ENCODE assay signal across 1 cellular context in the genomic region with DNA sequence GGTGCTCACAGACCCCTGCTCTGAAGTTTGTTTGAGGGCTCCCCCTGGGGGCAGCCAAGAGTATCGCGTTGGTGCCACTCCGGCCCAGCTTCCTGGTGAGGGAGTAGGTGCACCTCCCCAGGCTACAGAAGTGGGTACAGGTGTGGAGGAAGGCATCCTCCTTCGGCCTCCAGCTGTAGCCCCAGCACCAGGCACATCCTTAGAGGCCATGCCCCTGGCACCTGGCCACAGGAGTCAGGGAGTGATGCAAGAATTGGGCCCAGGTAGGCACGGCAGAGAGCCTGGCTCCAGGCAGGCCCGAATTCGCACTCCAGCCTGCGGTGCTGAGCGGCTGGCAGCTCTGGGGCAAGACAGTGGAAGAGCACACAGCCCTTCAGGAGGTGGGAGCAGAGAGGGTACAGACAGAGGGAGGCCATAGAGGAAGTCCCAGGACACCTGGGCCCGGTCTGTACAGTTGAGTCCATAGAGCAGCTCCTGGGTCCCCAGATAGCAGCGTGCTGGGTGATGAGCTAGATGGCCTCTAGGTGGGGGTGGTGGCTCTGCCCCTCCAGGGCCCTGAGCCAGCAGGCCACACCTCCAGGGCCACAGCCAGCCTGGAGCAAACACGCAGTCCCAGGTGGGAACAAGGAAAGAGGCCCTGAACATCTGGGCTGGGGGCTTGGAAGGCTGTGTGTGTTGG.
A peak's percentile ranks its signal among the peaks of the same experiment; 100 is the strongest.
TF ChIP-seq lines count a peak whose summit lies in the region.

No MANE protein-coding gene starts in this region.

TF ChIP-seq in HEK293, 187 proteins besides CTCF, POLR2A, EP300 and RAD21 (continued from another document and continues in another):
- TF ChIP-seq, protein P1, sequence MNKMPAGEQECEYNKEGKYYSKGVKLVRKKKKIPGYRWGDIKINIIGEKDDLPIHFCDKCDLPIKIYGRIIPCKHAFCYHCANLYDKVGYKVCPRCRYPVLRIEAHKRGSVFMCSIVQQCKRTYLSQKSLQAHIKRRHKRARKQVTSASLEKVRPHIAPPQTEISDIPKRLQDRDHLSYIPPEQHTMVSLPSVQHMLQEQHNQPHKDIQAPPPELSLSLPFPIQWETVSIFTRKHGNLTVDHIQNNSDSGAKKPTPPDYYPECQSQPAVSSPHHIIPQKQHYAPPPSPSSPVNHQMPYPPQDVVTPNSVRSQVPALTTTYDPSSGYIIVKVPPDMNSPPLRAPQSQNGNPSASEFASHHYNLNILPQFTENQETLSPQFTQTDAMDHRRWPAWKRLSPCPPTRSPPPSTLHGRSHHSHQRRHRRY (tag by site-specific recombination; IDR thresholded peaks at IDR 0.05) = no peak
- TF ChIP-seq HOXC10 (CRISPR knock-in tag; IDR thresholded peaks at IDR 0.05) = no peak
- TF ChIP-seq IKZF3 (tag by site-specific recombination; IDR thresholded peaks at IDR 0.05) = no peak
- TF ChIP-seq SCRT2 (tag by site-specific recombination; IDR thresholded peaks at IDR 0.05) = no peak
- 0 out of 2 replicates have a peak, but pooled peaks have one; percentile 23 for TF ChIP-seq ZXDB (tag by site-specific recombination; IDR thresholded peaks at IDR 0.05)
- TF ChIP-seq, protein P2, sequence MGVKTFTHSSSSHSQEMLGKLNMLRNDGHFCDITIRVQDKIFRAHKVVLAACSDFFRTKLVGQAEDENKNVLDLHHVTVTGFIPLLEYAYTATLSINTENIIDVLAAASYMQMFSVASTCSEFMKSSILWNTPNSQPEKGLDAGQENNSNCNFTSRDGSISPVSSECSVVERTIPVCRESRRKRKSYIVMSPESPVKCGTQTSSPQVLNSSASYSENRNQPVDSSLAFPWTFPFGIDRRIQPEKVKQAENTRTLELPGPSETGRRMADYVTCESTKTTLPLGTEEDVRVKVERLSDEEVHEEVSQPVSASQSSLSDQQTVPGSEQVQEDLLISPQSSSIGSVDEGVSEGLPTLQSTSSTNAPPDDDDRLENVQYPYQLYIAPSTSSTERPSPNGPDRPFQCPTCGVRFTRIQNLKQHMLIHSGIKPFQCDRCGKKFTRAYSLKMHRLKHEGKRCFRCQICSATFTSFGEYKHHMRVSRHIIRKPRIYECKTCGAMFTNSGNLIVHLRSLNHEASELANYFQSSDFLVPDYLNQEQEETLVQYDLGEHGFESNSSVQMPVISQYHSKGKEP (tag by site-specific recombination; IDR thresholded peaks at IDR 0.05) = no peak
- TF ChIP-seq ZNF791 (tag by site-specific recombination; IDR thresholded peaks at IDR 0.05) = no peak
- peak; percentile 98 for TF ChIP-seq ZNF341 (tag by site-specific recombination; IDR thresholded peaks at IDR 0.05; ENCODE audit: low read depth)
- TF ChIP-seq, protein P3, sequence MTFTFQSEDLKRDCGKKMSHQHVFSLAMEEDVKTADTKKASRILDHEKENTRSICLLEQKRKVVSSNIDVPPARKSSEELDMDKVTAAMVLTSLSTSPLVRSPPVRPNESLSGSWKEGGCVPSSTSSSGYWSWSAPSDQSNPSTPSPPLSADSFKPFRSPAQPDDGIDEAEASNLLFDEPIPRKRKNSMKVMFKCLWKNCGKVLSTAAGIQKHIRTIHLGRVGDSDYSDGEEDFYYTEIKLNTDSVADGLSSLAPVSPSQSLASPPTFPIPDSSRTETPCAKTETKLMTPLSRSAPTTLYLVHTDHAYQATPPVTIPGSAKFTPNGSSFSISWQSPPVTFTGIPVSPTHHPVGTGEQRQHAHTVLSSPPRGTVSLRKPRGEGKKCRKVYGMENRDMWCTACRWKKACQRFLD (tag by site-specific recombination; IDR thresholded peaks at IDR 0.05) = no peak
- no peak for TF ChIP-seq ZNF501 (tag by site-specific recombination; IDR thresholded peaks at IDR 0.05)
- TF ChIP-seq TRIM28 (IDR thresholded peaks at IDR 0.05; ENCODE audit: borderline replicate concordance, low read length) = no peak
- TF ChIP-seq, protein P4, sequence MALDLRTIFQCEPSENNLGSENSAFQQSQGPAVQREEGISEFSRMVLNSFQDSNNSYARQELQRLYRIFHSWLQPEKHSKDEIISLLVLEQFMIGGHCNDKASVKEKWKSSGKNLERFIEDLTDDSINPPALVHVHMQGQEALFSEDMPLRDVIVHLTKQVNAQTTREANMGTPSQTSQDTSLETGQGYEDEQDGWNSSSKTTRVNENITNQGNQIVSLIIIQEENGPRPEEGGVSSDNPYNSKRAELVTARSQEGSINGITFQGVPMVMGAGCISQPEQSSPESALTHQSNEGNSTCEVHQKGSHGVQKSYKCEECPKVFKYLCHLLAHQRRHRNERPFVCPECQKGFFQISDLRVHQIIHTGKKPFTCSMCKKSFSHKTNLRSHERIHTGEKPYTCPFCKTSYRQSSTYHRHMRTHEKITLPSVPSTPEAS (tag by site-specific recombination; IDR thresholded peaks at IDR 0.05) = no peak
- no peak for TF ChIP-seq ZNF596 (tag by site-specific recombination; IDR thresholded peaks at IDR 0.05)
- TF ChIP-seq, protein P5, sequence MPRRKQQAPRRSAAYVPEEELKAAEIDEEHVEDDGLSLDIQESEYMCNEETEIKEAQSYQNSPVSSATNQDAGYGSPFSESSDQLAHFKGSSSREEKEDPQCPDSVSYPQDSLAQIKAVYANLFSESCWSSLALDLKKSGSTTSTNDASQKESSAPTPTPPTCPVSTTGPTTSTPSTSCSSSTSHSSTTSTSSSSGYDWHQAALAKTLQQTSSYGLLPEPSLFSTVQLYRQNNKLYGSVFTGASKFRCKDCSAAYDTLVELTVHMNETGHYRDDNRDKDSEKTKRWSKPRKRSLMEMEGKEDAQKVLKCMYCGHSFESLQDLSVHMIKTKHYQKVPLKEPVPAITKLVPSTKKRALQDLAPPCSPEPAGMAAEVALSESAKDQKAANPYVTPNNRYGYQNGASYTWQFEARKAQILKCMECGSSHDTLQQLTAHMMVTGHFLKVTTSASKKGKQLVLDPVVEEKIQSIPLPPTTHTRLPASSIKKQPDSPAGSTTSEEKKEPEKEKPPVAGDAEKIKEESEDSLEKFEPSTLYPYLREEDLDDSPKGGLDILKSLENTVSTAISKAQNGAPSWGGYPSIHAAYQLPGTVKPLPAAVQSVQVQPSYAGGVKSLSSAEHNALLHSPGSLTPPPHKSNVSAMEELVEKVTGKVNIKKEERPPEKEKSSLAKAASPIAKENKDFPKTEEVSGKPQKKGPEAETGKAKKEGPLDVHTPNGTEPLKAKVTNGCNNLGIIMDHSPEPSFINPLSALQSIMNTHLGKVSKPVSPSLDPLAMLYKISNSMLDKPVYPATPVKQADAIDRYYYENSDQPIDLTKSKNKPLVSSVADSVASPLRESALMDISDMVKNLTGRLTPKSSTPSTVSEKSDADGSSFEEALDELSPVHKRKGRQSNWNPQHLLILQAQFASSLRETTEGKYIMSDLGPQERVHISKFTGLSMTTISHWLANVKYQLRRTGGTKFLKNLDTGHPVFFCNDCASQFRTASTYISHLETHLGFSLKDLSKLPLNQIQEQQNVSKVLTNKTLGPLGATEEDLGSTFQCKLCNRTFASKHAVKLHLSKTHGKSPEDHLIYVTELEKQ (tag by site-specific recombination; IDR thresholded peaks at IDR 0.05; ENCODE audit: borderline replicate concordance) = no peak
- TF ChIP-seq KLF7 (tag by site-specific recombination; IDR thresholded peaks at IDR 0.05; ENCODE audit: borderline replicate concordance) = no peak
- peak; percentile 47; the same call in 1 of the 2 replicates for TF ChIP-seq KLF10 (tag by site-specific recombination; IDR thresholded peaks at IDR 0.05)
- TF ChIP-seq, protein P6, sequence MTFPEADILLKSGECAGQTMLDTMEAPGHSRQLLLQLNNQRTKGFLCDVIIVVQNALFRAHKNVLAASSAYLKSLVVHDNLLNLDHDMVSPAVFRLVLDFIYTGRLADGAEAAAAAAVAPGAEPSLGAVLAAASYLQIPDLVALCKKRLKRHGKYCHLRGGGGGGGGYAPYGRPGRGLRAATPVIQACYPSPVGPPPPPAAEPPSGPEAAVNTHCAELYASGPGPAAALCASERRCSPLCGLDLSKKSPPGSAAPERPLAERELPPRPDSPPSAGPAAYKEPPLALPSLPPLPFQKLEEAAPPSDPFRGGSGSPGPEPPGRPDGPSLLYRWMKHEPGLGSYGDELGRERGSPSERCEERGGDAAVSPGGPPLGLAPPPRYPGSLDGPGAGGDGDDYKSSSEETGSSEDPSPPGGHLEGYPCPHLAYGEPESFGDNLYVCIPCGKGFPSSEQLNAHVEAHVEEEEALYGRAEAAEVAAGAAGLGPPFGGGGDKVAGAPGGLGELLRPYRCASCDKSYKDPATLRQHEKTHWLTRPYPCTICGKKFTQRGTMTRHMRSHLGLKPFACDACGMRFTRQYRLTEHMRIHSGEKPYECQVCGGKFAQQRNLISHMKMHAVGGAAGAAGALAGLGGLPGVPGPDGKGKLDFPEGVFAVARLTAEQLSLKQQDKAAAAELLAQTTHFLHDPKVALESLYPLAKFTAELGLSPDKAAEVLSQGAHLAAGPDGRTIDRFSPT (tag by site-specific recombination; IDR thresholded peaks at IDR 0.05) = peak; percentile 61; the same call in 1 of the 2 replicates
- TF ChIP-seq BCL11A (tag by site-specific recombination; IDR thresholded peaks at IDR 0.05; ENCODE audit: low read depth) = no peak
- TF ChIP-seq ZNF169 (tag by site-specific recombination; IDR thresholded peaks at IDR 0.05) = no peak
- TF ChIP-seq, protein P7, sequence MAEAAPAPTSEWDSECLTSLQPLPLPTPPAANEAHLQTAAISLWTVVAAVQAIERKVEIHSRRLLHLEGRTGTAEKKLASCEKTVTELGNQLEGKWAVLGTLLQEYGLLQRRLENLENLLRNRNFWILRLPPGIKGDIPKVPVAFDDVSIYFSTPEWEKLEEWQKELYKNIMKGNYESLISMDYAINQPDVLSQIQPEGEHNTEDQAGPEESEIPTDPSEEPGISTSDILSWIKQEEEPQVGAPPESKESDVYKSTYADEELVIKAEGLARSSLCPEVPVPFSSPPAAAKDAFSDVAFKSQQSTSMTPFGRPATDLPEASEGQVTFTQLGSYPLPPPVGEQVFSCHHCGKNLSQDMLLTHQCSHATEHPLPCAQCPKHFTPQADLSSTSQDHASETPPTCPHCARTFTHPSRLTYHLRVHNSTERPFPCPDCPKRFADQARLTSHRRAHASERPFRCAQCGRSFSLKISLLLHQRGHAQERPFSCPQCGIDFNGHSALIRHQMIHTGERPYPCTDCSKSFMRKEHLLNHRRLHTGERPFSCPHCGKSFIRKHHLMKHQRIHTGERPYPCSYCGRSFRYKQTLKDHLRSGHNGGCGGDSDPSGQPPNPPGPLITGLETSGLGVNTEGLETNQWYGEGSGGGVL (tag by site-specific recombination; IDR thresholded peaks at IDR 0.05) = no peak
- TF ChIP-seq, protein P8, sequence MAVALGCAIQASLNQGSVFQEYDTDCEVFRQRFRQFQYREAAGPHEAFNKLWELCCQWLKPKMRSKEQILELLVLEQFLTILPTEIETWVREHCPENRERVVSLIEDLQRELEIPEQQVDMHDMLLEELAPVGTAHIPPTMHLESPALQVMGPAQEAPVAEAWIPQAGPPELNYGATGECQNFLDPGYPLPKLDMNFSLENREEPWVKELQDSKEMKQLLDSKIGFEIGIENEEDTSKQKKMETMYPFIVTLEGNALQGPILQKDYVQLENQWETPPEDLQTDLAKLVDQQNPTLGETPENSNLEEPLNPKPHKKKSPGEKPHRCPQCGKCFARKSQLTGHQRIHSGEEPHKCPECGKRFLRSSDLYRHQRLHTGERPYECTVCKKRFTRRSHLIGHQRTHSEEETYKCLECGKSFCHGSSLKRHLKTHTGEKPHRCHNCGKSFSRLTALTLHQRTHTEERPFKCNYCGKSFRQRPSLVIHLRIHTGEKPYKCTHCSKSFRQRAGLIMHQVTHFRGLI (tag by site-specific recombination; IDR thresholded peaks at IDR 0.05) = no peak
- no peak for TF ChIP-seq ZNF558 (tag by site-specific recombination; IDR thresholded peaks at IDR 0.05)
- TF ChIP-seq ZNF521 (tag by site-specific recombination; IDR thresholded peaks at IDR 0.05) = no peak
- 0 out of 2 replicates have a peak, but pooled peaks have one; percentile 32 for TF ChIP-seq ZNF324 (tag by site-specific recombination; IDR thresholded peaks at IDR 0.05)
- TF ChIP-seq, protein P9, sequence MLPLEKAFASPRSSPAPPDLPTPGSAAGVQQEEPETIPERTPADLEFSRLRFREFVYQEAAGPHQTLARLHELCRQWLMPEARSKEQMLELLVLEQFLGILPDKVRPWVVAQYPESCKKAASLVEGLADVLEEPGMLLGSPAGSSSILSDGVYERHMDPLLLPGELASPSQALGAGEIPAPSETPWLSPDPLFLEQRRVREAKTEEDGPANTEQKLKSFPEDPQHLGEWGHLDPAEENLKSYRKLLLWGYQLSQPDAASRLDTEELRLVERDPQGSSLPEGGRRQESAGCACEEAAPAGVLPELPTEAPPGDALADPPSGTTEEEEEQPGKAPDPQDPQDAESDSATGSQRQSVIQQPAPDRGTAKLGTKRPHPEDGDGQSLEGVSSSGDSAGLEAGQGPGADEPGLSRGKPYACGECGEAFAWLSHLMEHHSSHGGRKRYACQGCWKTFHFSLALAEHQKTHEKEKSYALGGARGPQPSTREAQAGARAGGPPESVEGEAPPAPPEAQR (tag by site-specific recombination; IDR thresholded peaks at IDR 0.05) = no peak
- TF ChIP-seq, protein P10, sequence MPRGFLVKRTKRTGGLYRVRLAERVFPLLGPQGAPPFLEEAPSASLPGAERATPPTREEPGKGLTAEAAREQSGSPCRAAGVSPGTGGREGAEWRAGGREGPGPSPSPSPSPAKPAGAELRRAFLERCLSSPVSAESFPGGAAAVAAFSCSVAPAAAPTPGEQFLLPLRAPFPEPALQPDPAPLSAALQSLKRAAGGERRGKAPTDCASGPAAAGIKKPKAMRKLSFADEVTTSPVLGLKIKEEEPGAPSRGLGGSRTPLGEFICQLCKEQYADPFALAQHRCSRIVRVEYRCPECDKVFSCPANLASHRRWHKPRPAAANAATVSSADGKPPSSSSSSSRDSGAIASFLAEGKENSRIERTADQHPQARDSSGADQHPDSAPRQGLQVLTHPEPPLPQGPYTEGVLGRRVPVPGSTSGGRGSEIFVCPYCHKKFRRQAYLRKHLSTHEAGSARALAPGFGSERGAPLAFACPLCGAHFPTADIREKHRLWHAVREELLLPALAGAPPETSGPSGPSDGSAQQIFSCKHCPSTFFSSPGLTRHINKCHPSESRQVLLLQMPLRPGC (tag by site-specific recombination; IDR thresholded peaks at IDR 0.05) = no peak
- no peak for TF ChIP-seq ZNF830 (tag by site-specific recombination; IDR thresholded peaks at IDR 0.05; ENCODE audit: low read depth)
- peak; percentile 73 for TF ChIP-seq ZBTB20 (tag by site-specific recombination; IDR thresholded peaks at IDR 0.05)
- TF ChIP-seq ZNF292 (tag by site-specific recombination; IDR thresholded peaks at IDR 0.05; ENCODE audit: borderline replicate concordance, low read depth) = no peak
- TF ChIP-seq ZFP69B (tag by site-specific recombination; IDR thresholded peaks at IDR 0.05) = no peak; the same call in none of the 2 replicates
- no peak for TF ChIP-seq ZNF266 (tag by site-specific recombination; IDR thresholded peaks at IDR 0.05; ENCODE audit: low read depth)
- no peak for TF ChIP-seq ZNF76 (tag by site-specific recombination; IDR thresholded peaks at IDR 0.05; ENCODE audit: borderline replicate concordance, low read depth)
- TF ChIP-seq ZNF16 (tag by site-specific recombination; IDR thresholded peaks at IDR 0.05; ENCODE audit: low read depth) = no peak
- TF ChIP-seq ZNF350 (tag by site-specific recombination; IDR thresholded peaks at IDR 0.05) = no peak
- TF ChIP-seq, protein P11, sequence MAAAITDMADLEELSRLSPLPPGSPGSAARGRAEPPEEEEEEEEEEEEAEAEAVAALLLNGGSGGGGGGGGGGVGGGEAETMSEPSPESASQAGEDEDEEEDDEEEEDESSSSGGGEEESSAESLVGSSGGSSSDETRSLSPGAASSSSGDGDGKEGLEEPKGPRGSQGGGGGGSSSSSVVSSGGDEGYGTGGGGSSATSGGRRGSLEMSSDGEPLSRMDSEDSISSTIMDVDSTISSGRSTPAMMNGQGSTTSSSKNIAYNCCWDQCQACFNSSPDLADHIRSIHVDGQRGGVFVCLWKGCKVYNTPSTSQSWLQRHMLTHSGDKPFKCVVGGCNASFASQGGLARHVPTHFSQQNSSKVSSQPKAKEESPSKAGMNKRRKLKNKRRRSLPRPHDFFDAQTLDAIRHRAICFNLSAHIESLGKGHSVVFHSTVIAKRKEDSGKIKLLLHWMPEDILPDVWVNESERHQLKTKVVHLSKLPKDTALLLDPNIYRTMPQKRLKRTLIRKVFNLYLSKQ (tag by site-specific recombination; IDR thresholded peaks at IDR 0.05; ENCODE audit: borderline replicate concordance) = no peak
- no peak for TF ChIP-seq ZNF366 (tag by site-specific recombination; conservative IDR thresholded peaks at IDR 0.05)
